ENCODE assay signal across 22 cellular contexts in the genomic region with DNA sequence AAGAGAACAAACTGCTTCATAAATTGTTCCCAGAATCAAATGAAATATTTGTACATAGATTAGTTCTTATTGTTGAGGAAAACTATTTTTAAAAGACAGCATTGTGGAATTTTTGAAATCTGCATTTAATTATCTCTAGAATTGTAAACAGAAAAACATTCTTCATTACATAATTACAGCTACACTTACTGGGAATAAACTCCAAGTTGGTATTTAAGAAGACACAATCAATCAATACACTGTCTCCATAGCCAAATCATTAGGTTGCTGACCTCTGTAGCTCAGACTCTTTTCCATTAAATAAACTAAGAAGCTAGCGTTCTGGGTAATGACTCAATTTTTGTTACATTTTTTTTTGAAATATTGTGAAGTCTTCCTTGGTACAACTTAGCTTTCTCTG.
"Had no signal": no experiment of that assay in that cellular context is flagged by ENCODE, and none has a peak within 500 bp of the region (broad histone marks: within the 10 kb centered on the region; RNA-seq: fewer than 3 reads in every experiment).

No MANE protein-coding gene starts in this region.

- H3K79me2 ChIP-seq: hepatocyte had no signal

- H3K4me3 ChIP-seq: hepatocyte, lung, ovary, right atrium auricular region, right lobe of liver, smooth muscle cell, tibial nerve, uterus had no signal

- DNase-seq: kidney glomerular epithelial cell; left cardiac atrium; mesendoderm; naive thymus-derived CD4-positive, alpha-beta T cell; ovary; right lobe of liver; stimulated activated CD4-positive, alpha-beta T cell treated with anti-CD3 and anti-CD28 coated beads, Interleukin-1b, Interleukin-23, amount 100 ng/mL, for 48 hours; stimulated activated CD4-positive, alpha-beta T cell treated with anti-CD3 and anti-CD28 coated beads, Interleukin-2, amount 100 ng/mL, for 48 hours; stimulated activated CD4-positive, alpha-beta T cell treated with anti-CD3 and anti-CD28 coated beads, Interleukin-4, amount 100 ng/mL, for 4 hours; stimulated activated CD8-positive, alpha-beta memory T cell treated with anti-CD3 and anti-CD28 coated beads, Interleukin-4, amount 100 ng/mL, for 48 hours; stimulated activated naive CD4-positive, alpha-beta T cell treated with Interleukin-2 at 50 U/mL for 16 hours; stimulated activated naive CD8-positive, alpha-beta T cell treated with anti-CD3 and anti-CD28 coated beads, Interleukin-15, amount 100 ng/mL, for 72 hours; substantia nigra; uterus had no signal

- H3K27me3 ChIP-seq: hepatocyte, ovary, right atrium auricular region, right lobe of liver, tibial nerve, uterus had no signal

- H2AFZ ChIP-seq: hepatocyte had no signal

- H3K27ac ChIP-seq: hepatocyte, ovary, right atrium auricular region, right lobe of liver, tibial nerve, uterus had no signal

- H3K4me2 ChIP-seq: hepatocyte, smooth muscle cell had no signal

- H3K9me3 ChIP-seq: ovary, right atrium auricular region, right lobe of liver, tibial nerve, uterus had no signal

- ATAC-seq: left cardiac atrium; left lobe of liver; naive thymus-derived CD4-positive, alpha-beta T cell; natural killer cell treated with Interleukin-12 subunit alpha and Interleukin-12 subunit beta and Interleukin-15 and Interleukin-18, amount 100 ng/mL, for 72 hours; right lobe of liver; stimulated activated memory B cell treated with anti-CD40 and anti-IgM and Interleukin-4, amounts not matched to agents 10 μg/mL and 1 μg/mL and 100 μg/mL, for 72 hours; stimulated activated naive CD8-positive, alpha-beta T cell treated with anti-CD3 and anti-CD28 coated beads, Interleukin-15, amount 100 ng/mL, for 72 hours had no signal

- H3K36me3 ChIP-seq: ovary, right atrium auricular region, right lobe of liver, tibial nerve, uterus had no signal

- H3K4me1 ChIP-seq: right atrium auricular region, right lobe of liver, tibial nerve, uterus had no signal
